2 cellular contexts compared by ENCODE assay signal in the genomic region with DNA sequence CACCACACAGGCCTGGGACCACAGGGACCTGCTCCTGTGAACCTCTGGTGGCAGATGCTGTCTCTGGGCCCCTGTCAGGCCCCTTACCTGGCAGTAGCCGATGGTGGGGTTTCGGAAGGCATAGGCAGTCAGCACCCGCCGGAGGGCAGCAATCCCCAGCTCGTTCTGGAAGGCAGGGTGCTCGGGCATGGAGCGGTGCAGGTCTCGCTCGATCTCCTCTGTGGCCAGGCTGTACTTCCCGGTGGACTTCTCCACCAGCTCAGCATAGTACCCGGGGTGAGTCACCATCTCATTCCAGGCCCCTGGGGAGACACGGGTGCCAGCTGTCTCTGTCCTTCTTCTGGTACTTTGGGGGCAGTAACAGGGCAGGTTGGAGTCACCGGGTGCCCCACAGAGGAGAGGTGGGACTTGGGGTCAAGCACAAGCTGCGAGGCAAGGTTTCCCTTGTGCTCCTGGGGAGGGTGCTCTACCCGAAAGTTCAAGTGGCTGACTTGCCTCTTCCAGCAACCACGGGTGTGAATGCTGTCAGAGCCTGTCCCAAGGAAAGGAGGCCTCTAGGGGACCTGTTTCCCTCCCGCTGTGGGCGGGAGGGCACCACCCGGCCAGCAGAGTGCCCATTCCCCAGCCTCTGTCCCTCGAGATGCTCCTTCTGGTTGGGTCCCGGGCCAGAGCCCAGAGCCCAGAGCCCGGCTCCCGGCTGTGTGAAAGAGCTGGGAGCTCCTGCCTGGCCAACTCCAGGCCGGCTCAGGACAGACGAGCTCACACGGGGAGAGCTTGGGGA.
TF ChIP-seq lines count a peak whose summit lies in the region.

No MANE protein-coding gene starts in this region.

TF ChIP-seq in A549, 52 proteins besides CTCF, POLR2A, EP300 and RAD21:
- no peak for TF ChIP-seq HOXA7 (CRISPR knock-in tag; IDR thresholded peaks at IDR 0.05)
- TF ChIP-seq SMC3 (IDR thresholded peaks at IDR 0.05): no peak

TF ChIP-seq in H1, 55 proteins besides CTCF, POLR2A, EP300 and RAD21:
- TF ChIP-seq ATF3 (IDR thresholded peaks at IDR 0.05; ENCODE audit: insufficient read depth, low read depth, low read length) (no peak), CBX8 (IDR thresholded peaks at IDR 0.05; ENCODE audit: borderline replicate concordance, low read depth, low read length) (no peak), CREB1 (IDR thresholded peaks at IDR 0.05) (no peak), SAP30 (IDR thresholded peaks at IDR 0.05; ENCODE audit: insufficient read depth, insufficient replicate concordance, low read length) (no peak), BRCA1 (IDR thresholded peaks at IDR 0.05; ENCODE audit: low read depth, low read length) (no peak), POLR2AphosphoS5 (IDR thresholded peaks at IDR 0.05; ENCODE audit: low read depth, low read length) (no peak)
